27 cellular contexts compared by ENCODE assay signal in the genomic region with DNA sequence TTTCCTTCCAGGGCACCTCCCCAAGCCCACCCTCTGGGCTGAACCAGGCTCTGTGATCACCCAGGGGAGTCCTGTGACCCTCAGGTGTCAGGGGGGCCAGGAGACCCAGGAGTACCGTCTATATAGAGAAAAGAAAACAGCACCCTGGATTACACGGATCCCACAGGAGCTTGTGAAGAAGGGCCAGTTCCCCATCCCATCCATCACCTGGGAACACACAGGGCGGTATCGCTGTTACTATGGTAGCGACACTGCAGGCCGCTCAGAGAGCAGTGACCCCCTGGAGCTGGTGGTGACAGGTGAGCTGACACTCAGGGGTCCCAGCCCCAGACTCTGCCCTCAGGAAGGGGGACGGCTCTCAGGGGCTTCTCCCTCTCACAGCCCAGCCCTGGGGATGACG. TPM values are rescaled to one million over a fixed set of nuclear protein-coding genes. Genes with fewer than 3 reads are reported as not detected.
"Had no signal": no experiment of that assay in that cellular context is flagged by ENCODE, and none has a peak within 500 bp of the region (broad histone marks: within the 10 kb centered on the region; RNA-seq: fewer than 3 reads in every experiment).

No MANE protein-coding gene starts in this region.

- H3K27ac ChIP-seq: dorsolateral prefrontal cortex, gastrocnemius medialis, lower lobe of right lung, ovary, psoas muscle, sigmoid colon, thoracic aorta, tibial nerve, uterus had no signal

- H3K9me3 Mint-ChIP-seq: stimulated activated effector memory CD8-positive, alpha-beta T cell treated with anti-CD3 and anti-CD28 coated beads, Interleukin-12 subunit alpha, Interleukin-12 subunit beta, amount 100 ng/mL, for 72 hours; stimulated activated naive CD8-positive, alpha-beta T cell treated with anti-CD3 and anti-CD28 coated beads, Interleukin-15, Interleukin-2, amounts not matched to agents 100 ng/mL and 50 ng/mL, for 24 hours had no signal

- DNase-seq: cortex of kidney; dorsolateral prefrontal cortex; effector CD4-positive, alpha-beta T cell; foreskin fibroblast; gastrocnemius medialis; left ventricle myocardium superior; lower lobe of right lung; mucosa of descending colon; naive thymus-derived CD4-positive, alpha-beta T cell; occipital lobe; ovary; psoas muscle; right cardiac atrium; sigmoid colon; stimulated activated CD4-positive, alpha-beta T cell treated with anti-CD3 and anti-CD28 coated beads, Interleukin-2, amount 100 ng/mL, for 24 hours; stimulated activated CD4-positive, alpha-beta T cell treated with anti-CD3 and anti-CD28 coated beads, Interleukin-4, amount 100 ng/mL, for 24 hours; uterus had no signal

- H3K4me1 ChIP-seq: gastrocnemius medialis, lower lobe of right lung, psoas muscle, sigmoid colon, tibial nerve, uterus had no signal

- ATAC-seq: gastrocnemius medialis; psoas muscle; stimulated activated effector memory CD8-positive, alpha-beta T cell treated with anti-CD3 and anti-CD28 coated beads, Interleukin-12 subunit alpha, Interleukin-12 subunit beta, amount 100 ng/mL, for 72 hours had no signal

- H3K27me3 ChIP-seq: gastrocnemius medialis, ovary, tibial nerve, upper lobe of left lung, uterus had no signal

- H3K4me3 Mint-ChIP-seq: naive thymus-derived CD4-positive, alpha-beta T cell; stimulated activated effector memory CD8-positive, alpha-beta T cell treated with anti-CD3 and anti-CD28 coated beads, Interleukin-12 subunit alpha, Interleukin-12 subunit beta, amount 100 ng/mL, for 72 hours had no signal

- H3K27ac Mint-ChIP-seq: naive thymus-derived CD4-positive, alpha-beta T cell; stimulated activated naive CD8-positive, alpha-beta T cell treated with anti-CD3 and anti-CD28 coated beads, Interleukin-15, Interleukin-2, amounts not matched to agents 100 ng/mL and 50 ng/mL, for 24 hours had no signal

- H3K4me3 ChIP-seq: gastrocnemius medialis, mucosa of descending colon, ovary, psoas muscle, uterus had no signal

RNA-seq across cellular contexts. Expression of a gene that starts 1.2 kb away (rescaled TPM):
- total RNA-seq: occipital lobe, renal cortical epithelial cell had no signal
- polyA plus RNA-seq: keratinocyte, neural cell had no signal

RNA-seq across cellular contexts. Expression of a gene that starts 31.3 kb away (rescaled TPM):
- total RNA-seq: glomerular endothelial cell, renal cortical epithelial cell had no signal
- polyA plus RNA-seq: keratinocyte; naive thymus-derived CD4-positive, alpha-beta T cell; neural cell had no signal

RNA-seq across cellular contexts. Expression of a gene that starts 38.1 kb away (rescaled TPM):
- total RNA-seq: glomerular endothelial cell, renal cortical epithelial cell, skeletal muscle tissue had no signal
- polyA plus RNA-seq: keratinocyte, neural cell had no signal

RNA-seq across cellular contexts. Expression of a gene that starts 57.9 kb away (rescaled TPM):
- total RNA-seq: glomerular endothelial cell, renal cortical epithelial cell had no signal
- polyA plus RNA-seq: keratinocyte, neural cell had no signal
